16 cellular contexts compared by ENCODE assay signal in genomic region chr10:10490187-10490980, GRCh38.
DNase-seq lines count a peak whose midpoint lies in the region; ATAC-seq, FAIRE-seq and TF ChIP-seq lines count a peak whose summit lies in the region.
"Had no signal": no experiment of that assay in that cellular context is flagged by ENCODE, and none has a peak within 500 bp of the region (broad histone marks: within the 10 kb centered on the region; RNA-seq: fewer than 3 reads in every experiment).

No MANE protein-coding gene starts in this region.

- H3K27me3 Mint-ChIP-seq in astrocyte (ENCODE audit: low read depth, unreplicated experiment) = no peaks in the 10 kb centered on the region

- no peak for TF ChIP-seq POLR2A in suprapubic skin (IDR thresholded peaks at IDR 0.05)

- no peaks in the 10 kb centered on the region for H4K20me1 ChIP-seq in astrocyte (ENCODE audit: insufficient read depth, low read length)
- H4K20me1 ChIP-seq: BLaER1 treated with 17β-estradiol and CSF1 and Interleukin-3, amounts not matched to agents 10 nM and 100 nM had no signal

- no peak overlapping the region for H2AFZ ChIP-seq in astrocyte (ENCODE audit: low read depth, low read length)

- H3K4me1 ChIP-seq in astrocyte (ENCODE audit: insufficient read depth, low read length) = peaks cover 8% of the 10 kb centered on the region
- H3K4me1 ChIP-seq in suprapubic skin = no peaks in the 10 kb centered on the region

- no peak overlapping the region for H3K4me3 Mint-ChIP-seq in astrocyte (ENCODE audit: unreplicated experiment)
- H3K4me3 Mint-ChIP-seq: CD4-positive, CD25-positive, alpha-beta regulatory T cell had no signal

- peaks cover 5% of the 10 kb centered on the region for H3K4me1 Mint-ChIP-seq in astrocyte (ENCODE audit: low read depth, unreplicated experiment)
- H3K4me1 Mint-ChIP-seq: CD4-positive, CD25-positive, alpha-beta regulatory T cell had no signal

- H3K4me3 ChIP-seq in astrocyte (ENCODE audit: insufficient read depth, low read depth, low read length) = no peak overlapping the region
- no peak overlapping the region for H3K4me3 ChIP-seq in fibroblast of the aortic adventitia (ENCODE audit: low read depth, low read length)
- no peak overlapping the region for H3K4me3 ChIP-seq in suprapubic skin
- H3K4me3 ChIP-seq: BLaER1 treated with 17β-estradiol and CSF1 and Interleukin-3, amounts not matched to agents 10 nM and 100 nM; GM12878; HAP-1; K562 had no signal

- H3K36me3 ChIP-seq in astrocyte (ENCODE audit: insufficient read depth, low read length) = no peaks in the 10 kb centered on the region
- no peaks in the 10 kb centered on the region for H3K36me3 ChIP-seq in suprapubic skin
- H3K36me3 ChIP-seq: BLaER1 treated with 17β-estradiol and CSF1 and Interleukin-3, amounts not matched to agents 10 nM and 100 nM; HAP-1 had no signal

- no peaks in the 10 kb centered on the region for H3K36me3 Mint-ChIP-seq in astrocyte (ENCODE audit: low read depth, unreplicated experiment)
- H3K36me3 Mint-ChIP-seq: CD4-positive, CD25-positive, alpha-beta regulatory T cell had no signal

- no peak overlapping the region for H3K9ac ChIP-seq in astrocyte (ENCODE audit: low read length)
- H3K9ac ChIP-seq: BLaER1 treated with 17β-estradiol and CSF1 and Interleukin-3, amounts not matched to agents 10 nM and 100 nM had no signal

- no peak overlapping the region for H3K27ac ChIP-seq in astrocyte (ENCODE audit: low read depth, low read length)
- H3K27ac ChIP-seq in suprapubic skin = no peak overlapping the region
- H3K27ac ChIP-seq: BLaER1 treated with 17β-estradiol and CSF1 and Interleukin-3, amounts not matched to agents 10 nM and 100 nM; HL-60 had no signal

- FAIRE-seq in astrocyte (lab: Jason Lieb, UNC) = no peak
- FAIRE-seq: A204.1, GM12878, H1, K562 had no signal

- 77% methylated on average over 2 of the region's 2 CpGs for WGBS in suprapubic skin

- ATAC-seq in HG03097 (IDR thresholded peaks at IDR 0.05; ENCODE audit: low FRiP score, unreplicated experiment) = no peak
- ATAC-seq: GM12878, K562 had no signal

- peak; percentile 14 for DNase-seq in AG20443 (ENCODE audit: low spot score)
- peak; percentile 15 for DNase-seq in astrocyte (ENCODE audit: low read depth)
- DNase-seq in fibroblast of the aortic adventitia (ENCODE audit: low read depth) = peak; percentile 4
- DNase-seq in stromal cell of bone marrow (ENCODE audit: low read depth) = peak; percentile 10
- no peak for DNase-seq in cerebellum (ENCODE audit: low spot score)
- no peak for DNase-seq in suprapubic skin (ENCODE audit: low spot score in 2 of 2)
- DNase-seq: CD4-positive, CD25-positive, alpha-beta regulatory T cell; DMS53 had no signal

- no peaks in the 10 kb centered on the region for H3K9me3 ChIP-seq in astrocyte (ENCODE audit: insufficient read depth, low read depth, low read length)
- H3K9me3 ChIP-seq in suprapubic skin = no peaks in the 10 kb centered on the region
- H3K9me3 ChIP-seq: BLaER1 treated with 17β-estradiol and CSF1 and Interleukin-3, amounts not matched to agents 10 nM and 100 nM; HAP-1 had no signal

- H3K79me2 ChIP-seq in astrocyte (ENCODE audit: insufficient read depth, low read length) = no peaks in the 10 kb centered on the region

- TF ChIP-seq EP300 in suprapubic skin (IDR thresholded peaks at IDR 0.05) = no peak

- no peak overlapping the region for H3K27ac Mint-ChIP-seq in astrocyte (ENCODE audit: unreplicated experiment)
- H3K27ac Mint-ChIP-seq: CD4-positive, CD25-positive, alpha-beta regulatory T cell had no signal

- no peak overlapping the region for H3K4me2 ChIP-seq in astrocyte (ENCODE audit: low read length)
- H3K4me2 ChIP-seq: BLaER1 treated with 17β-estradiol and CSF1 and Interleukin-3, amounts not matched to agents 10 nM and 100 nM had no signal

- H3K27me3 ChIP-seq in astrocyte (ENCODE audit: insufficient read depth, low read length) (no peaks in the 10 kb centered on the region), suprapubic skin (no peaks in the 10 kb centered on the region)
- H3K27me3 ChIP-seq: BLaER1 treated with 17β-estradiol and CSF1 and Interleukin-3, amounts not matched to agents 10 nM and 100 nM had no signal

- no peaks in the 10 kb centered on the region for H3K9me3 Mint-ChIP-seq in astrocyte (ENCODE audit: unreplicated experiment)

- TF ChIP-seq CTCF in astrocyte (IDR thresholded peaks at IDR 0.05; ENCODE audit: insufficient read depth, low read depth, low read length) (no peak), fibroblast of the aortic adventitia (IDR thresholded peaks at IDR 0.05; ENCODE audit: insufficient read depth, low read length) (no peak), suprapubic skin (IDR thresholded peaks at IDR 0.05) (no peak)

Comparison
In these comparisons a context has a peak if more than half of its experiments do, and no peak if none do; other contexts are left out.
1. DNase-seq: peak in AG20443 (single experiment), astrocyte (single experiment), fibroblast of the aortic adventitia (single experiment) and stromal cell of bone marrow (single experiment); none in cerebellum (single experiment) and suprapubic skin (0 of 2).